Comparison of ENCODE assay signal across 19 cellular contexts in the genomic region with DNA sequence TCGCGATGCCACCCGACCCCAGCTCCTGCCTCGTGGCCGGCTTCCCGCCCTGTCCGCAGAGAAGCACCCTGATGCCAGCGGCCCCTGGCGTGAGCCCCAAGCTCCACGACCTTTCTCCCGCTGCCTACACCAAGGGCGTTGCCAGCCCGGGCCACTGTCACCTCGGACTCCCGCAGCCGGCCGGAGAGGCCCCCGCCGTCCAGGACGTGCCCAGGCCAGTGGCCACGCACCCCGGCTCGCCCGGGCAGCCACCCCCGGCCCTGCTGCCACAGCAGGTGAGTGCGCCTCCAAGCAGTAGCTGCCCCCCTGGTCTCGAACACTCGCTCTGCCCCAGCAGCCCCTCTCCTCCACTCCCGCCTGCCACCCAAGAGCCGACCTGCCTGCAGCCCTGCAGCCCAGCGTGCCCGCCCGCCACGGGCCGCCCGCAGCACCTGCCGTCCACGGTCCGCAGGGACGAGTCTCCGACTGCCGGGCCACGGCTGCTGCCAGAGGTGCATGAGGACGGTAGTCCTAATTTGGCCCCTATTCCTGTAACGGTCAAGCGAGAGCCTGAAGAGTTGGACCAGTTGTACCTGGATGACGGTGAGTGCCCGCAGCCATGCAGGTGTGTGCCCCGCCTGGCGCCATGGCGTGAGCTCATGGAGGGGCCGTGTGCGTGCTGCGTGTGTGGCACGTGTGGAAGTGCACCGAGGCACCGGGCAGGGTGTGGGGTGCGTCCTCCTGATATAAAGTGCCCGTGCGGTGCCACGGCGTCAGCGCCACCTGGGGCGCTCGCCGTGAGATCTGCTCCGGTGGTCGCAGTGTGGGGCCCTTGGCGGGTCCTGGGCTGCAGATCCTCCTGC.
DNase-seq lines count a peak whose midpoint lies in the region; ATAC-seq and TF ChIP-seq lines count a peak whose summit lies in the region.
"Had no signal": no experiment of that assay in that cellular context is flagged by ENCODE, and none has a peak within 500 bp of the region (broad histone marks: within the 10 kb centered on the region; RNA-seq: fewer than 3 reads in every experiment).

No MANE protein-coding gene starts in this region.

- H3K27ac Mint-ChIP-seq in stimulated activated naive B cell treated with anti-CD40 and anti-IgM and Interleukin-4, amounts not matched to agents 10 μg/mL and 1 μg/mL and 100 μg/mL, for 72 hours, result peak overlapping the region; percentile 5
- no peak overlapping the region for H3K27ac Mint-ChIP-seq in activated CD4-positive, alpha-beta T cell treated with anti-CD3 and anti-CD28 coated beads, Interleukin-2, amount 10 ng/mL, durations not matched to agents 24 days and 14 days
- H3K27ac Mint-ChIP-seq: activated naive CD8-positive, alpha-beta T cell treated with anti-CD3 and anti-CD28 coated beads, Interleukin-2, amount 50 U/mL, for 24 hours had no signal

- no peak for TF ChIP-seq RAD21 in SK-N-SH (IDR thresholded peaks at IDR 0.05; ENCODE audit: low read length)

- H3F3A ChIP-seq in SK-N-SH (replicated peaks; ENCODE audit: insufficient read depth), result peaks cover 4% of the 10 kb centered on the region

- TF ChIP-seq EP300 in SK-N-SH (IDR thresholded peaks at IDR 0.05; ENCODE audit: borderline replicate concordance in 1 of 2, low read depth in 1 of 2, low read length in 1 of 2), result no peak

- peak overlapping the region; percentile 51 for H2BK5ac ChIP-seq in mesenchymal stem cell (ENCODE audit: low read depth, low read length, poor library complexity, severe bottlenecking)

- H3K4me1 Mint-ChIP-seq in stimulated activated naive B cell treated with anti-CD40 and anti-IgM and Interleukin-4, amounts not matched to agents 10 μg/mL and 1 μg/mL and 100 μg/mL, for 72 hours, result peaks cover 10 to 19% of the 10 kb centered on the region in 2 donors
- H3K4me1 Mint-ChIP-seq in activated CD4-positive, alpha-beta T cell treated with anti-CD3 and anti-CD28 coated beads, Interleukin-2, amount 10 ng/mL, durations not matched to agents 24 days and 14 days, result peaks cover 4% of the 10 kb centered on the region
- H3K4me1 Mint-ChIP-seq: WTC11 had no signal

- H3K23ac ChIP-seq in mesenchymal stem cell (ENCODE audit: low read length in 2 of 2), result no peak overlapping the region

- H4K20me1 ChIP-seq in SK-N-SH (ENCODE audit: insufficient read depth), result no peaks in the 10 kb centered on the region

- DNase-seq in SK-N-SH (no peak), brain microvascular endothelial cell (no peak), mesenchymal stem cell (no peak), iPS-NIHi7 (ENCODE audit: extremely low spot score) (no peak)
- no peak for DNase-seq in stimulated activated naive B cell treated with anti-CD40 and anti-IgM and Interleukin-4, amounts not matched to agents 10 μg/mL and 1 μg/mL and 100 μg/mL, for 72 hours
- DNase-seq in activated CD4-positive, alpha-beta T cell treated with anti-CD3 and anti-CD28 coated beads, Interleukin-2, amount 10 ng/mL, durations not matched to agents 24 days and 14 days, result no peak
- DNase-seq: activated naive CD8-positive, alpha-beta T cell treated with anti-CD3 and anti-CD28 coated beads, Interleukin-2, amount 50 U/mL, for 24 hours; activated T-cell treated with anti-CD3 and anti-CD28 coated beads for 4 hours; Karpas-422; naive B cell; NCI-H146; NCI-H510A treated with DMSO at 0.1 percent for 48 hours; OCI-M1; stimulated activated CD4-positive, alpha-beta T cell treated with anti-CD3 and anti-CD28 coated beads, Interleukin-12 subunit alpha, Interleukin-12 subunit beta, amount 100 ng/mL, for 4 hours had no signal

- no peaks in the 10 kb centered on the region for H3K9me3 Mint-ChIP-seq in stimulated activated naive B cell treated with anti-CD40 and anti-IgM and Interleukin-4, amounts not matched to agents 10 μg/mL and 1 μg/mL and 100 μg/mL, for 72 hours
- no peaks in the 10 kb centered on the region for H3K9me3 Mint-ChIP-seq in activated CD4-positive, alpha-beta T cell treated with anti-CD3 and anti-CD28 coated beads, Interleukin-2, amount 10 ng/mL, durations not matched to agents 24 days and 14 days
- H3K9me3 Mint-ChIP-seq: activated naive CD8-positive, alpha-beta T cell treated with anti-CD3 and anti-CD28 coated beads, Interleukin-2, amount 50 U/mL, for 24 hours; naive B cell; WTC11 had no signal

- H3K79me1 ChIP-seq in mesenchymal stem cell (replicated peaks; ENCODE audit: low read length, poor library complexity, severe bottlenecking), result no peaks in the 10 kb centered on the region

- H3K14ac ChIP-seq in mesenchymal stem cell (ENCODE audit: low read length in 2 of 2), result peak overlapping the region in 1 of 2 experiments; percentile 32

- H3K9ac ChIP-seq in SK-N-SH (no peak overlapping the region), mesenchymal stem cell (ENCODE audit: low read length) (no peak overlapping the region)

- intact Hi-C loops in activated CD4-positive, alpha-beta T cell treated with anti-CD3 and anti-CD28 coated beads, Interleukin-2, amount 10 ng/mL, durations not matched to agents 24 days and 14 days (cut with micrococcal nuclease), result no loop called here

- peak overlapping the region in 1 of 2 experiments; percentile 81 for H2BK12ac ChIP-seq in mesenchymal stem cell (ENCODE audit: low read length in 2 of 2)

- peak overlapping the region; percentile 83 for H4K91ac ChIP-seq in mesenchymal stem cell (ENCODE audit: low read length)

- POLR2A ChIA-PET in SK-N-SH (lab: Yijun Ruan, JAX), result no interaction called here

- H2BK15ac ChIP-seq in mesenchymal stem cell (ENCODE audit: low read depth, poor library complexity, severe bottlenecking), result peak overlapping the region; percentile 12

- ATAC-seq in SK-N-SH treated with all-trans-retinoic acid at 6 μM for 48 hours (no peak), HG02588 (IDR thresholded peaks at IDR 0.05; ENCODE audit: unreplicated experiment) (no peak)
- no peak for ATAC-seq in stimulated activated naive B cell treated with anti-CD40 and anti-IgM and Interleukin-4, amounts not matched to agents 10 μg/mL and 1 μg/mL and 100 μg/mL, for 72 hours (replicated peaks)
- ATAC-seq: activated naive CD8-positive, alpha-beta T cell treated with anti-CD3 and anti-CD28 coated beads, Interleukin-2, amount 50 U/mL, for 24 hours; GM12878; WTC11 had no signal

- peak overlapping the region in 1 of 2 experiments; percentile 46 for H3K18ac ChIP-seq in mesenchymal stem cell (ENCODE audit: low read depth in 1 of 2, low read length in 2 of 2)

- H3K27ac ChIP-seq in SK-N-SH (ENCODE audit: low read depth in 2 of 2, low read length in 1 of 2), result no peak overlapping the region
- peak overlapping the region; percentile 88 for H3K27ac ChIP-seq in brain microvascular endothelial cell
- H3K27ac ChIP-seq in mesenchymal stem cell (ENCODE audit: low read length, poor library complexity, severe bottlenecking), result peak overlapping the region; percentile 29
- H3K27ac ChIP-seq: 22Rv1 had no signal

- peaks cover 31 to 52% of the 10 kb centered on the region in 2 donors for H3K36me3 Mint-ChIP-seq in stimulated activated naive B cell treated with anti-CD40 and anti-IgM and Interleukin-4, amounts not matched to agents 10 μg/mL and 1 μg/mL and 100 μg/mL, for 72 hours
- H3K36me3 Mint-ChIP-seq in activated CD4-positive, alpha-beta T cell treated with anti-CD3 and anti-CD28 coated beads, Interleukin-2, amount 10 ng/mL, durations not matched to agents 24 days and 14 days (ENCODE audit: low read depth), result peaks cover 17% of the 10 kb centered on the region
- H3K36me3 Mint-ChIP-seq: WTC11 had no signal

- H3K4me3 Mint-ChIP-seq in stimulated activated naive B cell treated with anti-CD40 and anti-IgM and Interleukin-4, amounts not matched to agents 10 μg/mL and 1 μg/mL and 100 μg/mL, for 72 hours, result no peak overlapping the region
- H3K4me3 Mint-ChIP-seq in activated CD4-positive, alpha-beta T cell treated with anti-CD3 and anti-CD28 coated beads, Interleukin-2, amount 10 ng/mL, durations not matched to agents 24 days and 14 days, result no peak overlapping the region
- H3K4me3 Mint-ChIP-seq: activated naive CD8-positive, alpha-beta T cell treated with anti-CD3 and anti-CD28 coated beads, Interleukin-2, amount 50 U/mL, for 24 hours; naive B cell; WTC11 had no signal

- peak overlapping the region; percentile 72; the same call in 1 of the 2 replicates for H3K4me2 ChIP-seq in SK-N-SH
- H3K4me2 ChIP-seq in mesenchymal stem cell (ENCODE audit: low read length, poor library complexity, severe bottlenecking), result no peak overlapping the region

- H2AFZ ChIP-seq in SK-N-SH (ENCODE audit: low read depth) (no peak overlapping the region), mesenchymal stem cell (ENCODE audit: low read depth, low read length) (no peak overlapping the region)

- H3K27me3 ChIP-seq in SK-N-SH (ENCODE audit: insufficient read depth), result peaks cover 72% of the 10 kb centered on the region
- H3K27me3 ChIP-seq in brain microvascular endothelial cell (replicated peaks), result no peaks in the 10 kb centered on the region
- H3K27me3 ChIP-seq in mesenchymal stem cell (ENCODE audit: control insufficient read depth in 1 of 2, insufficient read depth in 1 of 2, low read length in 2 of 2), result no peaks in the 10 kb centered on the region

- CTCF ChIA-PET in SK-N-SH (lab: Yijun Ruan, JAX), result no interaction called here

- TF ChIP-seq CTCF in SK-N-SH (IDR thresholded peaks at IDR 0.05) (no peak), brain microvascular endothelial cell (IDR thresholded peaks at IDR 0.05; ENCODE audit: low read depth, low read length, missing control alignments) (no peak)

- no peaks in the 10 kb centered on the region for H3K79me2 ChIP-seq in SK-N-SH (ENCODE audit: insufficient read depth)

- peak overlapping the region; percentile 53 for H2AK5ac ChIP-seq in mesenchymal stem cell (ENCODE audit: low read length, severe bottlenecking)

- no peaks in the 10 kb centered on the region for H3K9me3 ChIP-seq in SK-N-SH
- H3K9me3 ChIP-seq in mesenchymal stem cell (ENCODE audit: control insufficient read depth, low read length), result no peaks in the 10 kb centered on the region

- peaks cover 0 to 13% of the 10 kb centered on the region in 2 experiments; a peak in 2 of 4 replicates for H3K4me1 ChIP-seq in SK-N-SH (ENCODE audit: control insufficient read depth in 1 of 2, insufficient read depth in 2 of 2, low read depth in 1 of 2, low read length in 1 of 2)
- H3K4me1 ChIP-seq in mesenchymal stem cell (ENCODE audit: control insufficient read depth, insufficient read depth, low read depth, low read length), result peaks cover 39% of the 10 kb centered on the region

- H4K8ac ChIP-seq in mesenchymal stem cell (ENCODE audit: low read length), result peak overlapping the region; percentile 16

- peak overlapping the region in 1 of 2 experiments; percentile 32 for H3K4ac ChIP-seq in mesenchymal stem cell (ENCODE audit: low read depth in 1 of 2, low read length in 2 of 2)

- H3K4me3 ChIP-seq in SK-N-SH (ENCODE audit: low read depth in 2 of 2, low read length in 1 of 2) (no peak overlapping the region), brain microvascular endothelial cell (ENCODE audit: low read depth, low read length) (no peak overlapping the region), mesenchymal stem cell (ENCODE audit: insufficient read depth in 1 of 2, low read depth in 1 of 2, low read length in 2 of 2) (peak overlapping the region in 1 of 2 experiments; percentile 35)
- H3K4me3 ChIP-seq: GM12878 had no signal

- H2BK120ac ChIP-seq in mesenchymal stem cell (ENCODE audit: low read depth, low read length), result peak overlapping the region; percentile 15

- WGBS in SK-N-SH (ENCODE audit: low lambda C conversion rate), result 58% methylated on average over 38 of the region's 69 CpGs
- 94% methylated on average over 66 of the region's 69 CpGs for WGBS in mesenchymal stem cell

- in situ Hi-C loops in brain microvascular endothelial cell (cut with HindIII; ENCODE audit: low pct_ligation_motif_present, low sequenced_read_pairs), result no loop called here

- H3K36me3 ChIP-seq in SK-N-SH (replicated peaks in 1 of 2; ENCODE audit: control insufficient read depth in 1 of 2, insufficient read depth in 2 of 2, low read length in 1 of 2) (no peaks in the 10 kb centered on the region), brain microvascular endothelial cell (replicated peaks) (no peaks in the 10 kb centered on the region), mesenchymal stem cell (ENCODE audit: control insufficient read depth in 1 of 2, insufficient read depth in 2 of 2, low read depth in 1 of 2, low read length in 2 of 2) (peaks cover 0 to 12% of the 10 kb centered on the region in 2 experiments)

- H3K9me2 ChIP-seq in SK-N-SH, result no peaks in the 10 kb centered on the region

- H3K27me3 Mint-ChIP-seq in stimulated activated naive B cell treated with anti-CD40 and anti-IgM and Interleukin-4, amounts not matched to agents 10 μg/mL and 1 μg/mL and 100 μg/mL, for 72 hours, result no peaks in the 10 kb centered on the region
- no peaks in the 10 kb centered on the region for H3K27me3 Mint-ChIP-seq in activated CD4-positive, alpha-beta T cell treated with anti-CD3 and anti-CD28 coated beads, Interleukin-2, amount 10 ng/mL, durations not matched to agents 24 days and 14 days
- H3K27me3 Mint-ChIP-seq: activated naive CD8-positive, alpha-beta T cell treated with anti-CD3 and anti-CD28 coated beads, Interleukin-2, amount 50 U/mL, for 24 hours; naive B cell had no signal

Comparison
In these comparisons a context has a peak if more than half of its experiments do, and no peak if none do; other contexts are left out.
1. H3K27ac ChIP-seq: peak in brain microvascular endothelial cell (single experiment) and mesenchymal stem cell (single experiment); none in SK-N-SH (0 of 2).